1 cellular context compared by ENCODE assay signal in the genomic region with DNA sequence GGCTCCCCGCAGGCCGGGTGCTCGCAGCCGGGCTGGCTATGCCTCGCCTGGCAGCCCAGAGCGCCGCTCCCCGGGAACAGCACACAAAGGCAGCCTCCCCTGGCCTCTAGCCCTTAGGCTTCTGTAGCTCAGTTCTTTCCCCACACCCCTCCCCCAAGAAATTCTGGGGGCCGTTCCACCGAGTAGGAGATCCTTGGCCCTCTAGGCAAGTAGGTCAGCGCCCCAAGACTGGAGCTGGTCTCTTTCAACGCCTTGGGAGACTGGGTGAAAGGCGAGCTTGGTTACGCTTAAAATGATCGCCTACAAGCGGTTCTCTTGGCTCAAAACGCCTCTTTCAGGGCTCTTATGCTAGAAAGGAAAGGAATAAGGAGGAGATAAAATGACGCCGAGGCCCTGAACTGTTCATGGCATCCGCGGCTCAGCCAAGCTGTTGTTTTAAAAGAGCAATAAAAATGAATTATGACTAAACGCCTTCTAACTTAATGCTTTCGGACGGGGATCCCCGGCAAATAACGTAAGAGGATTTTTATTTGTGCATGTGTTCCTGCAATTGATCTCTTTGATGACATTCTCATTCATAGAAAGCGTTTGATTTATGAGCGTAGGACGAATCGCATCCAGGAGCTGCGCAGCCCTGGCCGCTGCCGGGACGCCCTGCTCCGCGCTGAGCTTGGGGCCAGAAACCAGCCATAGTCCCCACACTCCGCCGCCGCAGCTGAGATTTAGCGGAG.
TF ChIP-seq lines count a peak whose summit lies in the region.

No MANE protein-coding gene starts in this region.

TF ChIP-seq in HEK293, 187 proteins besides CTCF, POLR2A, EP300 and RAD21 (continued from another document):
- TF ChIP-seq, protein P1, sequence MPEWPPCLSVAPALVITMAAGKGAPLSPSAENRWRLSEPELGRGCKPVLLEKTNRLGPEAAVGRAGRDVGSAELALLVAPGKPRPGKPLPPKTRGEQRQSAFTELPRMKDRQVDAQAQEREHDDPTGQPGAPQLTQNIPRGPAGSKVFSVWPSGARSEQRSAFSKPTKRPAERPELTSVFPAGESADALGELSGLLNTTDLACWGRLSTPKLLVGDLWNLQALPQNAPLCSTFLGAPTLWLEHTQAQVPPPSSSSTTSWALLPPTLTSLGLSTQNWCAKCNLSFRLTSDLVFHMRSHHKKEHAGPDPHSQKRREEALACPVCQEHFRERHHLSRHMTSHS (tag by site-specific recombination; IDR thresholded peaks at IDR 0.05), result peak; percentile 72; the same call in 1 of the 2 replicates
- TF ChIP-seq, protein P2, sequence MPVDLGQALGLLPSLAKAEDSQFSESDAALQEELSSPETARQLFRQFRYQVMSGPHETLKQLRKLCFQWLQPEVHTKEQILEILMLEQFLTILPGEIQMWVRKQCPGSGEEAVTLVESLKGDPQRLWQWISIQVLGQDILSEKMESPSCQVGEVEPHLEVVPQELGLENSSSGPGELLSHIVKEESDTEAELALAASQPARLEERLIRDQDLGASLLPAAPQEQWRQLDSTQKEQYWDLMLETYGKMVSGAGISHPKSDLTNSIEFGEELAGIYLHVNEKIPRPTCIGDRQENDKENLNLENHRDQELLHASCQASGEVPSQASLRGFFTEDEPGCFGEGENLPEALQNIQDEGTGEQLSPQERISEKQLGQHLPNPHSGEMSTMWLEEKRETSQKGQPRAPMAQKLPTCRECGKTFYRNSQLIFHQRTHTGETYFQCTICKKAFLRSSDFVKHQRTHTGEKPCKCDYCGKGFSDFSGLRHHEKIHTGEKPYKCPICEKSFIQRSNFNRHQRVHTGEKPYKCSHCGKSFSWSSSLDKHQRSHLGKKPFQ (tag by site-specific recombination; IDR thresholded peaks at IDR 0.05), result peak; percentile 62
- TF ChIP-seq ZNF76 (tag by site-specific recombination; IDR thresholded peaks at IDR 0.05; ENCODE audit: borderline replicate concordance, low read depth), result peak; percentile 18; the same call in 1 of the 2 replicates
- no peak for TF ChIP-seq ZNF423 (tag by site-specific recombination; IDR thresholded peaks at IDR 0.05)
- no peak for TF ChIP-seq PRDM1 (tag by site-specific recombination; IDR thresholded peaks at IDR 0.05)
- no peak for TF ChIP-seq ZNF169 (tag by site-specific recombination; IDR thresholded peaks at IDR 0.05)
- no peak for TF ChIP-seq YY2 (tag by site-specific recombination; IDR thresholded peaks at IDR 0.05)
